Comparison of ENCODE assay signal across 11 cellular contexts in genomic region chr5:23332650-23333251, GRCh38.
A peak's percentile ranks its signal among the peaks of the same experiment; 100 is the strongest.
DNase-seq lines count a peak whose midpoint lies in the region; ATAC-seq and TF ChIP-seq lines count a peak whose summit lies in the region.
"Had no signal": no experiment of that assay in that cellular context is flagged by ENCODE, and none has a peak within 500 bp of the region (broad histone marks: within the 10 kb centered on the region; RNA-seq: fewer than 3 reads in every experiment).

No MANE protein-coding gene starts in this region.

- H3K4me3 ChIP-seq in upper lobe of right lung = no peak overlapping the region
- H3K4me3 ChIP-seq: BLaER1 had no signal

- DNase-seq in SIG-M5 treated with dmso at 0.1 percent for 504 hours (lab: John Stamatoyannopoulos, UW; ENCODE audit: unreplicated experiment) (peak; percentile 49), SIG-M5 (lab: John Stamatoyannopoulos, UW) (no peak), NCI-H82 (lab: John Stamatoyannopoulos, UW) (peak; percentile 31), T47D (ENCODE audit: low read depth in 1 of 2, low spot score in 1 of 2) (peak; percentile 11 to 60), upper lobe of right lung (no peak), NCI-H1436 (lab: John Stamatoyannopoulos, UW) (no peak)
- DNase-seq: activated naive CD4-positive, alpha-beta T cell treated with anti-CD3 and anti-CD28 coated beads for 36 hours; retina had no signal

- ATAC-seq in upper lobe of right lung = no peak
- no peak for ATAC-seq in HG03442 (IDR thresholded peaks at IDR 0.05; ENCODE audit: unreplicated experiment)
- ATAC-seq in GM21528 (IDR thresholded peaks at IDR 0.05; ENCODE audit: low FRiP score, unreplicated experiment) = no peak

- H3K27me3 ChIP-seq in upper lobe of right lung = no peaks in the 10 kb centered on the region
- H3K27me3 ChIP-seq: BLaER1 had no signal

- no peaks in the 10 kb centered on the region for H3K4me1 ChIP-seq in upper lobe of right lung
- H3K4me1 ChIP-seq: BLaER1 had no signal

- H3K36me3 ChIP-seq in upper lobe of right lung = no peaks in the 10 kb centered on the region
- H3K36me3 ChIP-seq: BLaER1 had no signal

- intact Hi-C loops in upper lobe of right lung (cut with DNase I) = no loop called here

- peak; percentile 29 for TF ChIP-seq CTCF in upper lobe of right lung (IDR thresholded peaks at IDR 0.05)

- no peak overlapping the region for H3K27ac ChIP-seq in upper lobe of right lung
- H3K27ac ChIP-seq: BLaER1 had no signal

- H3K9me3 ChIP-seq in upper lobe of right lung = no peaks in the 10 kb centered on the region
- H3K9me3 ChIP-seq: BLaER1 had no signal

- in situ Hi-C loops in T47D (cut with HindIII; ENCODE audit: low pct_unique_long_range_greater_than_20kb, low sequenced_read_pairs) = no loop called here

Comparison
In these comparisons a context has a peak if more than half of its experiments do, and no peak if none do; other contexts are left out.
1. DNase-seq: peak in SIG-M5 treated with dmso at 0.1 percent for 504 hours (single experiment), NCI-H82 (single experiment) and T47D (2 of 2); none in SIG-M5 (single experiment), upper lobe of right lung (single experiment) and NCI-H1436 (single experiment).